ENCODE assay signal across 10 cellular contexts in genomic region chr7:41942468-41943097, GRCh38.
DNase-seq lines count a peak whose midpoint lies in the region; ATAC-seq and TF ChIP-seq lines count a peak whose summit lies in the region.
"Had no signal": no experiment of that assay in that cellular context is flagged by ENCODE, and none has a peak within 500 bp of the region (broad histone marks: within the 10 kb centered on the region; RNA-seq: fewer than 3 reads in every experiment).

No MANE protein-coding gene starts in this region.

- peak overlapping the region; percentile 93 for H2AFZ ChIP-seq in IMR-90 (replicated peaks; ENCODE audit: low read length, poor library complexity)

- no peaks in the 10 kb centered on the region for H3K9me3 ChIP-seq in IMR-90 (ENCODE audit: control insufficient read depth, insufficient read depth, low read length)
- no peaks in the 10 kb centered on the region for H3K9me3 ChIP-seq in CD4-positive, alpha-beta T cell (ENCODE audit: control insufficient read depth, low read length)
- H3K9me3 ChIP-seq: neutrophil had no signal

- peak overlapping the region; percentile 5; the same call in 1 of the 2 replicates for H3K18ac ChIP-seq in IMR-90 (ENCODE audit: low read depth, low read length)

- H3K14ac ChIP-seq in IMR-90 (replicated peaks; ENCODE audit: low read depth, low read length), result 0 out of 2 replicates have a peak overlapping the region, but pooled peaks have one; percentile 0

- peak overlapping the region; percentile 65 for H3K4me2 ChIP-seq in IMR-90 (ENCODE audit: low read depth, low read length)

- peak overlapping the region; percentile 66 for H2AK9ac ChIP-seq in IMR-90 (replicated peaks; ENCODE audit: low read depth, low read length, poor library complexity)

- TF ChIP-seq RAD21 in IMR-90 (IDR thresholded peaks at IDR 0.05; ENCODE audit: low read length), result no peak

- H2BK15ac ChIP-seq in IMR-90 (ENCODE audit: low read depth, low read length), result 0 out of 3 replicates have a peak overlapping the region, but pooled peaks have one; percentile 3

- peak overlapping the region; percentile 59; the same call in 1 of the 2 replicates for H3K56ac ChIP-seq in IMR-90 (ENCODE audit: extremely low read depth, insufficient read depth, low read length)

- H3K4me1 Mint-ChIP-seq in CD4-positive, alpha-beta T cell (ENCODE audit: low read depth), result peaks cover 9% of the 10 kb centered on the region

- H3K23ac ChIP-seq in IMR-90 (ENCODE audit: low read depth, low read length), result peak overlapping the region; percentile 20; the same call in 1 of the 2 replicates

- dilution Hi-C loops in IMR-90 (cut with HindIII; ENCODE audit: low sequenced_read_pairs, unreplicated experiment), result no loop called here

- H3K4me3 ChIP-seq in IMR-90 (ENCODE audit: insufficient read depth, low read depth, low read length), result peak overlapping the region; percentile 23
- H3K4me3 ChIP-seq in skeletal muscle cell (ENCODE audit: low read depth, low read length), result peak overlapping the region; percentile 23

- WGBS in IMR-90 (ENCODE audit: extremely low coverage in 2 of 2, insufficient read length in 1 of 2), 2 experiments, result 7% methylated on average over 3 of the region's 23 CpGs; no CpG with 5 or more reads in 1 of the 2 experiments

- H2AK5ac ChIP-seq in IMR-90 (ENCODE audit: low read depth, low read length), result 0 out of 2 replicates have a peak overlapping the region, but pooled peaks have one; percentile 6

- peak; percentile 90 for DNase-seq in IMR-90
- peak; percentile 47 for DNase-seq in fibroblast of peridontal ligament (ENCODE audit: extremely low read depth)
- DNase-seq in skeletal muscle cell (ENCODE audit: low read depth), result no peak
- no peak for DNase-seq in CD4-positive, alpha-beta T cell
- DNase-seq in foreskin keratinocyte, result no peak
- no peak for DNase-seq in COR-L47 (lab: John Stamatoyannopoulos, UW)

- H3K9ac ChIP-seq in IMR-90 (ENCODE audit: low read depth, low read length), result peak overlapping the region; percentile 6; the same call in 1 of the 2 replicates

- BruUV-seq in IMR-90 (replicated peaks; lab: Mats Ljungman, UMichigan), result no TSS peak

- peaks cover 13% of the 10 kb centered on the region for H3K4me1 ChIP-seq in IMR-90 (ENCODE audit: control insufficient read depth, insufficient read depth, low read length)
- H3K4me1 ChIP-seq in foreskin keratinocyte, result no peaks in the 10 kb centered on the region

- ATAC-seq in GM19463 (IDR thresholded peaks at IDR 0.05; ENCODE audit: unreplicated experiment) (peak; percentile 3), IMR-90 (ENCODE audit: low read depth) (peak; percentile 66), foreskin keratinocyte (no peak), GM21786 (IDR thresholded peaks at IDR 0.05; ENCODE audit: unreplicated experiment) (no peak)
- no peak for ATAC-seq in CD4-positive, alpha-beta T cell (ENCODE audit: poor library complexity)

- H4K5ac ChIP-seq in IMR-90 (ENCODE audit: low read depth, low read length), result no peak overlapping the region; the same call in 1 of the 2 replicates

- H4K8ac ChIP-seq in IMR-90 (ENCODE audit: low read depth in 2 of 2, low read length in 2 of 2), result peak overlapping the region in 1 of 2 experiments; percentile 42; a peak in 2 of 4 replicates

- H3K27me3 Mint-ChIP-seq in CD4-positive, alpha-beta T cell, result peaks cover 40% of the 10 kb centered on the region

- H4K20me1 ChIP-seq in IMR-90 (ENCODE audit: insufficient read depth, low read length), result no peaks in the 10 kb centered on the region

- no peak overlapping the region for H3K4me3 Mint-ChIP-seq in CD4-positive, alpha-beta T cell
- H3K4me3 Mint-ChIP-seq: T-helper 1 cell treated with Interleukin-12 subunit alpha and Interleukin-12 subunit beta and Interleukin-4 antibody, amounts not matched to agents 30 μg/mL and 1 μg/mL, for 36 hours had no signal

- H3K36me3 ChIP-seq in IMR-90 (ENCODE audit: control insufficient read depth, insufficient read depth, low read length), result no peaks in the 10 kb centered on the region
- H3K36me3 ChIP-seq: neutrophil had no signal

- CTCF ChIA-PET in IMR-90 (lab: Yijun Ruan, JAX), result interaction anchor here (0.6 to 2.8 kb wide), 15 partner anchors 13 to 935 kb away, joined by 3 to 22 read pairs (median 4); no protein-coding TSS in a partner anchor
- CTCF ChIA-PET in CD4-positive, alpha-beta T cell (lab: Charles Lee), result interaction anchor here (1.5 kb wide), 1 partner anchor 1896 kb away, joined by 6 read pairs; no protein-coding TSS in a partner anchor

- peak overlapping the region; percentile 93 for H3K4ac ChIP-seq in IMR-90 (ENCODE audit: low read depth, low read length)

- no peaks in the 10 kb centered on the region for H3K9me3 Mint-ChIP-seq in CD4-positive, alpha-beta T cell
- H3K9me3 Mint-ChIP-seq: T-helper 1 cell treated with Interleukin-12 subunit alpha and Interleukin-12 subunit beta and Interleukin-4 antibody, amounts not matched to agents 30 μg/mL and 1 μg/mL, for 36 hours had no signal

- H3K27ac ChIP-seq in IMR-90 (ENCODE audit: insufficient read depth, low read length), result peak overlapping the region; percentile 55
- no peak overlapping the region for H3K27ac ChIP-seq in CD4-positive, alpha-beta T cell (ENCODE audit: low read depth, low read length)
- no peak overlapping the region for H3K27ac ChIP-seq in foreskin keratinocyte
- H3K27ac ChIP-seq: neutrophil had no signal

- H2BK5ac ChIP-seq in IMR-90 (ENCODE audit: low read depth, low read length, poor library complexity, severe bottlenecking), result peak overlapping the region; percentile 35

- H2BK120ac ChIP-seq in IMR-90 (ENCODE audit: low read depth, low read length), result peak overlapping the region; percentile 65

- peak overlapping the region; percentile 41 for H2BK20ac ChIP-seq in IMR-90 (ENCODE audit: low read depth, low read length)

- POLR2A ChIA-PET in IMR-90 (lab: Charles Lee; ENCODE audit: unreplicated experiment), result interaction anchor here (1.0 kb wide), 1 partner anchor 13 kb away, joined by 3 read pairs; no protein-coding TSS in a partner anchor
- POLR2A ChIA-PET in CD4-positive, alpha-beta T cell (lab: Charles Lee), result no interaction called here

- H3K27ac Mint-ChIP-seq in CD4-positive, alpha-beta T cell, result no peak overlapping the region
- H3K27ac Mint-ChIP-seq: T-helper 1 cell treated with Interleukin-12 subunit alpha and Interleukin-12 subunit beta and Interleukin-4 antibody, amounts not matched to agents 30 μg/mL and 1 μg/mL, for 36 hours had no signal

- intact Hi-C loops in IMR-90 (cut with micrococcal nuclease), result loop anchor here (1.0 to 2.0 kb wide), 5 partner anchors 34 to 934 kb away; partner anchors contain the start of gene GLI3
- intact Hi-C loops in CD4-positive, alpha-beta T cell (cut with DNase I, micrococcal nuclease), result loop anchor here (5.0 to 10.0 kb wide), 4 partner anchors 932 to 1780 kb away; no protein-coding TSS in a partner anchor

- TF ChIP-seq POLR2A in IMR-90 (IDR thresholded peaks at IDR 0.05; ENCODE audit: low read depth, low read length), result no peak

- H3K79me1 ChIP-seq in IMR-90 (ENCODE audit: low read depth in 1 of 2, low read length in 2 of 2), result peaks cover 0 to 7% of the 10 kb centered on the region in 2 experiments; a peak in 2 of 4 replicates

- H3K27me3 ChIP-seq in IMR-90 (ENCODE audit: control insufficient read depth, insufficient read depth, low read length), result no peaks in the 10 kb centered on the region
- H3K27me3 ChIP-seq in CD4-positive, alpha-beta T cell (ENCODE audit: control insufficient read depth, insufficient read depth, low read length), result no peaks in the 10 kb centered on the region
- peaks cover 11% of the 10 kb centered on the region for H3K27me3 ChIP-seq in foreskin keratinocyte

- no peaks in the 10 kb centered on the region for H3K36me3 Mint-ChIP-seq in CD4-positive, alpha-beta T cell (ENCODE audit: low read depth)

- TF ChIP-seq CTCF in IMR-90 (conservative IDR thresholded peaks at IDR 0.05; ENCODE audit: low read depth, low read length), result no peak
- TF ChIP-seq CTCF in CD4-positive, alpha-beta T cell (IDR thresholded peaks at IDR 0.05), result no peak
- TF ChIP-seq CTCF in foreskin keratinocyte (conservative IDR thresholded peaks at IDR 0.05), result no peak

- peak overlapping the region; percentile 56 for H4K91ac ChIP-seq in IMR-90 (ENCODE audit: insufficient read depth, low read depth, low read length)

- in situ Hi-C loops in IMR-90 (cut with MboI; ENCODE audit: low sequenced_read_pairs), result loop anchor here (10.0 kb wide), 2 partner anchors 742 to 942 kb away; no protein-coding TSS in a partner anchor

- peaks cover 8% of the 10 kb centered on the region for H3K9me1 ChIP-seq in IMR-90 (ENCODE audit: insufficient read depth, low read length)

TF ChIP-seq in IMR-90, 13 proteins besides CTCF, POLR2A, EP300 and RAD21:
- TF ChIP-seq MAFK (IDR thresholded peaks at IDR 0.05; ENCODE audit: low read depth, low read length) (no peak), FOS (IDR thresholded peaks at IDR 0.05; ENCODE audit: low read depth, low read length) (no peak; the same call in 1 of the 2 replicates), MXI1 (IDR thresholded peaks at IDR 0.05; ENCODE audit: borderline replicate concordance, low read depth, low read length) (0 out of 2 replicates have a peak, but pooled peaks have one; percentile 3), RCOR1 (IDR thresholded peaks at IDR 0.05; ENCODE audit: insufficient replicate concordance, low read length) (peak; percentile 11), BHLHE40 (IDR thresholded peaks at IDR 0.05; ENCODE audit: low read depth, low read length) (peak; percentile 81), USF2 (IDR thresholded peaks at IDR 0.05; ENCODE audit: low read depth, low read length) (0 out of 2 replicates have a peak, but pooled peaks have one; percentile 4), CEBPB (IDR thresholded peaks at IDR 0.05; ENCODE audit: low read depth, low read length) (0 out of 2 replicates have a peak, but pooled peaks have one; percentile 18), MAZ (IDR thresholded peaks at IDR 0.05; ENCODE audit: borderline replicate concordance, low read depth, low read length) (no peak)
TF ChIP-seq in IMR-90: peak in this region for 5.

Comparison
In these comparisons a context has a peak if more than half of its experiments do, and no peak if none do; other contexts are left out.
1. ATAC-seq: peak in GM19463 (single experiment) and IMR-90 (single experiment); none in CD4-positive, alpha-beta T cell (single experiment), foreskin keratinocyte (single experiment) and GM21786 (single experiment).
2. DNase-seq: peak in IMR-90 (single experiment) and fibroblast of peridontal ligament (single experiment); none in skeletal muscle cell (single experiment), CD4-positive, alpha-beta T cell (0 of 10), foreskin keratinocyte (0 of 2) and COR-L47 (single experiment).